ENCODE assay signal across 1 cellular context in the genomic region with DNA sequence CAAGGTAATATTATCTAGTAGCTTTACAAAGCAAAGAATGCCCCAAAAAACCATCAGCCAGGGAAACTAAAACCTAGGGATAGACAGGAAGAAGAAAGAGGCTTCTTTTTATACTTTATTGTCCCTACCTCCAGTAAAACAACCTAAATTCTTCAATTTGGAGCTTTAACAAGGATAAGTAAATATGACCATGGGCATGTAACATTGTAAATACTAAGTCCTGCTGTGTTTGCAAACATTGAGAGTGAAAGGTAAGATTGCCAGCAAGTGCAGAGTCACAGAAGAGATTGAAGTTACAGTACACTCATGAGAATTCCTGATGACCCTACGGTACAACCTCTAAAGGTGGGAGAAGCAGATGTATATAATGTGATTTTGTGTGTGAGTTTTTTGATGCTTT.
TF ChIP-seq lines count a peak whose summit lies in the region.

No MANE protein-coding gene starts in this region.

TF ChIP-seq in HepG2, 621 proteins besides CTCF, POLR2A, EP300 and RAD21:
- TF ChIP-seq, protein P1, sequence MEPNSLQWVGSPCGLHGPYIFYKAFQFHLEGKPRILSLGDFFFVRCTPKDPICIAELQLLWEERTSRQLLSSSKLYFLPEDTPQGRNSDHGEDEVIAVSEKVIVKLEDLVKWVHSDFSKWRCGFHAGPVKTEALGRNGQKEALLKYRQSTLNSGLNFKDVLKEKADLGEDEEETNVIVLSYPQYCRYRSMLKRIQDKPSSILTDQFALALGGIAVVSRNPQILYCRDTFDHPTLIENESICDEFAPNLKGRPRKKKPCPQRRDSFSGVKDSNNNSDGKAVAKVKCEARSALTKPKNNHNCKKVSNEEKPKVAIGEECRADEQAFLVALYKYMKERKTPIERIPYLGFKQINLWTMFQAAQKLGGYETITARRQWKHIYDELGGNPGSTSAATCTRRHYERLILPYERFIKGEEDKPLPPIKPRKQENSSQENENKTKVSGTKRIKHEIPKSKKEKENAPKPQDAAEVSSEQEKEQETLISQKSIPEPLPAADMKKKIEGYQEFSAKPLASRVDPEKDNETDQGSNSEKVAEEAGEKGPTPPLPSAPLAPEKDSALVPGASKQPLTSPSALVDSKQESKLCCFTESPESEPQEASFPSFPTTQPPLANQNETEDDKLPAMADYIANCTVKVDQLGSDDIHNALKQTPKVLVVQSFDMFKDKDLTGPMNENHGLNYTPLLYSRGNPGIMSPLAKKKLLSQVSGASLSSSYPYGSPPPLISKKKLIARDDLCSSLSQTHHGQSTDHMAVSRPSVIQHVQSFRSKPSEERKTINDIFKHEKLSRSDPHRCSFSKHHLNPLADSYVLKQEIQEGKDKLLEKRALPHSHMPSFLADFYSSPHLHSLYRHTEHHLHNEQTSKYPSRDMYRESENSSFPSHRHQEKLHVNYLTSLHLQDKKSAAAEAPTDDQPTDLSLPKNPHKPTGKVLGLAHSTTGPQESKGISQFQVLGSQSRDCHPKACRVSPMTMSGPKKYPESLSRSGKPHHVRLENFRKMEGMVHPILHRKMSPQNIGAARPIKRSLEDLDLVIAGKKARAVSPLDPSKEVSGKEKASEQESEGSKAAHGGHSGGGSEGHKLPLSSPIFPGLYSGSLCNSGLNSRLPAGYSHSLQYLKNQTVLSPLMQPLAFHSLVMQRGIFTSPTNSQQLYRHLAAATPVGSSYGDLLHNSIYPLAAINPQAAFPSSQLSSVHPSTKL (CRISPR knock-in tag; IDR thresholded peaks at IDR 0.05): peak; percentile 28
- TF ChIP-seq FOXA3 (CRISPR knock-in tag; IDR thresholded peaks at IDR 0.05): peak; percentile 57
- peak; percentile 28; the same call in 1 of the 2 replicates for TF ChIP-seq SAP130 (CRISPR knock-in tag; IDR thresholded peaks at IDR 0.05; ENCODE audit: low read depth)
- TF ChIP-seq SIN3A (IDR thresholded peaks at IDR 0.05; ENCODE audit: borderline replicate concordance, low read depth, low read length): no peak
- no peak for TF ChIP-seq ZBTB49 (CRISPR knock-in tag; IDR thresholded peaks at IDR 0.05; ENCODE audit: borderline replicate concordance)
- no peak for TF ChIP-seq FOXA1 (IDR thresholded peaks at IDR 0.05)
- peak; percentile 11; the same call in 1 of the 2 replicates for TF ChIP-seq FOXA1 (CRISPR knock-in tag; IDR thresholded peaks at IDR 0.05)
- TF ChIP-seq SIX4 (CRISPR knock-in tag; IDR thresholded peaks at IDR 0.05): no peak
- no peak for TF ChIP-seq FOXO4 (CRISPR knock-in tag; conservative IDR thresholded peaks at IDR 0.05)
- TF ChIP-seq THAP8 (CRISPR knock-in tag; IDR thresholded peaks at IDR 0.05; ENCODE audit: borderline replicate concordance): no peak
